36 cellular contexts compared by ENCODE assay signal in genomic region chr4:27098034-27098433, GRCh38.
"Had no signal": no experiment of that assay in that cellular context is flagged by ENCODE, and none has a peak within 500 bp of the region (broad histone marks: within the 10 kb centered on the region; RNA-seq: fewer than 3 reads in every experiment).

No MANE protein-coding gene starts in this region.

- FAIRE-seq: astrocyte, TTC549 had no signal

- H3K9me3 Mint-ChIP-seq: activated B cell treated with CpG ODN at 0.5 μM for 24 hours; activated CD4-positive, alpha-beta memory T cell treated with anti-CD3 and anti-CD28 coated beads for 36 hours; activated CD4-positive, alpha-beta T cell treated with anti-CD3 and anti-CD28 coated beads, Interleukin-2, amount 10 ng/mL, durations not matched to agents 24 days and 14 days; activated CD8-positive, alpha-beta T cell treated with anti-CD3 and anti-CD28 coated beads for 36 hours; activated naive CD4-positive, alpha-beta T cell treated with anti-CD3 and anti-CD28 coated beads for 36 hours; activated naive CD4-positive, alpha-beta T cell treated with anti-CD3 and anti-CD28 coated beads, Interleukin-2, amount 50 U/mL, for 72 hours; activated naive CD8-positive, alpha-beta T cell treated with anti-CD3 and anti-CD28 coated beads for 36 hours; activated T-cell treated with anti-CD3 and anti-CD28 coated beads, Interleukin-2, amount 50 U/mL, for 4 hours; activated T-cell treated with anti-CD3 and anti-CD28 coated beads, Interleukin-2, amount 50 U/mL, for 72 hours; activated T-helper 1 cell treated with anti-CD3 and anti-CD28 coated beads, Interleukin-12 subunit alpha, Interleukin-12 subunit beta, Interleukin-2, Interleukin-4 antibody, amounts not matched to agents 30 ng/mL and 10 ng/mL and 1 ng/mL, durations not matched to agents 14 hours and 24 hours and 36 hours; activated T-helper 17 cell treated with anti-CD3 and anti-CD28 coated beads, Interleukin-2, amount 50 U/mL, for 72 hours; T-helper 1 cell treated with Interleukin-12 subunit alpha and Interleukin-12 subunit beta and Interleukin-4 antibody, amounts not matched to agents 30 μg/mL and 1 μg/mL, for 36 hours; T-helper 2 cell treated with Interferon-gamma antibody and Interleukin-4, amounts not matched to agents 5 μg/mL and 100 μg/mL, for 36 hours had no signal

- H3K4me1 ChIP-seq: adrenal gland, breast epithelium had no signal

- DNase-seq: activated B cell treated with CpG ODN at 0.5 μM for 24 hours; activated CD4-positive, alpha-beta memory T cell treated with anti-CD3 and anti-CD28 coated beads for 36 hours; activated CD4-positive, alpha-beta T cell treated with anti-CD3 and anti-CD28 coated beads for 4 hours; activated CD4-positive, alpha-beta T cell treated with anti-CD3 and anti-CD28 coated beads, Interleukin-2, amount 10 ng/mL, durations not matched to agents 24 days and 14 days; activated CD4-positive, alpha-beta T cell treated with anti-CD3 and anti-CD28 coated beads, Interleukin-2, amount 50 U/mL, for 1 hour; activated CD4-positive, alpha-beta T cell treated with anti-CD3 and anti-CD28 coated beads, Interleukin-2, amount 50 U/mL, for 4 hours; activated CD4-positive, CD25-positive, alpha-beta regulatory T cell treated with anti-CD3 and anti-CD28 coated beads, Interleukin-2, amount 50 U/mL, for 72 hours; activated CD8-positive, alpha-beta memory T cell treated with anti-CD3 and anti-CD28 coated beads, Interleukin-2, amount 50 U/mL, for 4 hours; activated CD8-positive, alpha-beta T cell treated with anti-CD3 and anti-CD28 coated beads for 36 hours; activated effector memory CD4-positive, alpha-beta T cell treated with anti-CD3 and anti-CD28 coated beads, Interleukin-2, amount 50 U/mL, for 16 hours; activated gamma-delta T cell treated with Interleukin-2 at 50 U/mL for 16 hours; activated naive CD4-positive, alpha-beta T cell; activated naive CD4-positive, alpha-beta T cell treated with anti-CD3 and anti-CD28 coated beads for 36 hours; activated naive CD4-positive, alpha-beta T cell treated with anti-CD3 and anti-CD28 coated beads, Interleukin-2, amount 50 U/mL, for 16 hours; activated naive CD8-positive, alpha-beta T cell treated with anti-CD3 and anti-CD28 coated beads for 36 hours; activated T-cell treated with anti-CD3 and anti-CD28 coated beads for 4 hours; activated T-cell treated with anti-CD3 and anti-CD28 coated beads, Interleukin-2, amount 50 U/mL, for 1 hour; activated T-cell treated with anti-CD3 and anti-CD28 coated beads, Interleukin-2, amount 50 U/mL, for 4 hours; activated T-cell treated with anti-CD3 and anti-CD28 coated beads, Interleukin-2, amount 50 U/mL, for 72 hours; adrenal gland; amniotic stem cell; aorta; body of pancreas; brain microvascular endothelial cell; central memory CD4-positive, alpha-beta T cell; T-helper 2 cell; T-helper 9 cell had no signal

- H3K4me3 Mint-ChIP-seq: activated B cell treated with CpG ODN at 0.5 μM for 24 hours; activated CD4-positive, alpha-beta memory T cell treated with anti-CD3 and anti-CD28 coated beads for 36 hours; activated CD4-positive, alpha-beta T cell treated with anti-CD3 and anti-CD28 coated beads, Interleukin-2, amount 10 ng/mL, durations not matched to agents 24 days and 14 days; activated CD8-positive, alpha-beta T cell treated with anti-CD3 and anti-CD28 coated beads for 36 hours; activated naive CD4-positive, alpha-beta T cell treated with anti-CD3 and anti-CD28 coated beads for 36 hours; activated naive CD8-positive, alpha-beta T cell treated with anti-CD3 and anti-CD28 coated beads for 36 hours; activated T-cell treated with anti-CD3 and anti-CD28 coated beads, Interleukin-2, amount 50 U/mL, for 4 hours; activated T-cell treated with anti-CD3 and anti-CD28 coated beads, Interleukin-2, amount 50 U/mL, for 72 hours; activated T-helper 1 cell treated with anti-CD3 and anti-CD28 coated beads, Interleukin-12 subunit alpha, Interleukin-12 subunit beta, Interleukin-2, Interleukin-4 antibody, amounts not matched to agents 30 ng/mL and 10 ng/mL and 1 ng/mL, durations not matched to agents 14 hours and 24 hours and 36 hours; activated T-helper 17 cell treated with anti-CD3 and anti-CD28 coated beads, Interleukin-2, amount 50 U/mL, for 72 hours; T-helper 1 cell treated with Interleukin-12 subunit alpha and Interleukin-12 subunit beta and Interleukin-4 antibody, amounts not matched to agents 30 μg/mL and 1 μg/mL, for 36 hours; T-helper 2 cell treated with Interferon-gamma antibody and Interleukin-4, amounts not matched to agents 5 μg/mL and 100 μg/mL, for 36 hours had no signal

- H3K4me3 ChIP-seq: adrenal gland, body of pancreas, breast epithelium had no signal

- H3K27ac ChIP-seq: adrenal gland, body of pancreas, brain microvascular endothelial cell, breast epithelium, VCaP had no signal

- H3K27me3 Mint-ChIP-seq: activated CD4-positive, alpha-beta T cell treated with anti-CD3 and anti-CD28 coated beads, Interleukin-2, amount 10 ng/mL, durations not matched to agents 24 days and 14 days had no signal

- H3K27ac Mint-ChIP-seq: activated B cell treated with CpG ODN at 0.5 μM for 24 hours; activated CD4-positive, alpha-beta memory T cell treated with anti-CD3 and anti-CD28 coated beads for 36 hours; activated CD4-positive, alpha-beta T cell treated with anti-CD3 and anti-CD28 coated beads, Interleukin-2, amount 10 ng/mL, durations not matched to agents 24 days and 14 days; activated CD8-positive, alpha-beta T cell treated with anti-CD3 and anti-CD28 coated beads for 36 hours; activated naive CD4-positive, alpha-beta T cell treated with anti-CD3 and anti-CD28 coated beads for 36 hours; activated naive CD4-positive, alpha-beta T cell treated with anti-CD3 and anti-CD28 coated beads, Interleukin-2, amount 50 U/mL, for 72 hours; activated naive CD8-positive, alpha-beta T cell treated with anti-CD3 and anti-CD28 coated beads for 36 hours; activated T-cell treated with anti-CD3 and anti-CD28 coated beads, Interleukin-2, amount 50 U/mL, for 72 hours; activated T-helper 1 cell treated with anti-CD3 and anti-CD28 coated beads, Interleukin-12 subunit alpha, Interleukin-12 subunit beta, Interleukin-2, Interleukin-4 antibody, amounts not matched to agents 30 ng/mL and 10 ng/mL and 1 ng/mL, durations not matched to agents 14 hours and 24 hours and 36 hours; activated T-helper 17 cell treated with anti-CD3 and anti-CD28 coated beads, Interleukin-2, amount 50 U/mL, for 72 hours; T-helper 1 cell treated with Interleukin-12 subunit alpha and Interleukin-12 subunit beta and Interleukin-4 antibody, amounts not matched to agents 30 μg/mL and 1 μg/mL, for 36 hours; T-helper 2 cell treated with Interferon-gamma antibody and Interleukin-4, amounts not matched to agents 5 μg/mL and 100 μg/mL, for 36 hours had no signal

- H3K36me3 Mint-ChIP-seq: activated CD4-positive, alpha-beta memory T cell treated with anti-CD3 and anti-CD28 coated beads for 36 hours; activated naive CD4-positive, alpha-beta T cell treated with anti-CD3 and anti-CD28 coated beads, Interleukin-2, amount 50 U/mL, for 72 hours; activated naive CD8-positive, alpha-beta T cell treated with anti-CD3 and anti-CD28 coated beads for 36 hours had no signal

- ATAC-seq: activated CD8-positive, alpha-beta T cell treated with anti-CD3 and anti-CD28 coated beads for 36 hours; activated naive CD4-positive, alpha-beta T cell treated with anti-CD3 and anti-CD28 coated beads, Interleukin-2, amount 50 U/mL, for 72 hours; activated T-cell treated with anti-CD3 and anti-CD28 coated beads, Interleukin-2, amount 50 U/mL, for 4 hours; activated T-cell treated with anti-CD3 and anti-CD28 coated beads, Interleukin-2, amount 50 U/mL, for 72 hours; activated T-helper 17 cell treated with anti-CD3 and anti-CD28 coated beads, Interleukin-2, amount 50 U/mL, for 72 hours; body of pancreas had no signal

- H3K9me3 ChIP-seq: adrenal gland, body of pancreas, breast epithelium had no signal

- H3K4me1 Mint-ChIP-seq: activated B cell treated with CpG ODN at 0.5 μM for 24 hours; activated CD4-positive, alpha-beta T cell treated with anti-CD3 and anti-CD28 coated beads, Interleukin-2, amount 10 ng/mL, durations not matched to agents 24 days and 14 days; activated naive CD8-positive, alpha-beta T cell treated with anti-CD3 and anti-CD28 coated beads for 36 hours; activated T-helper 17 cell treated with anti-CD3 and anti-CD28 coated beads, Interleukin-2, amount 50 U/mL, for 72 hours had no signal

- H3K27me3 ChIP-seq: adrenal gland, body of pancreas, brain microvascular endothelial cell had no signal

- H3K36me3 ChIP-seq: adrenal gland, brain microvascular endothelial cell, breast epithelium had no signal
